22 cellular contexts compared by ENCODE assay signal in the genomic region with DNA sequence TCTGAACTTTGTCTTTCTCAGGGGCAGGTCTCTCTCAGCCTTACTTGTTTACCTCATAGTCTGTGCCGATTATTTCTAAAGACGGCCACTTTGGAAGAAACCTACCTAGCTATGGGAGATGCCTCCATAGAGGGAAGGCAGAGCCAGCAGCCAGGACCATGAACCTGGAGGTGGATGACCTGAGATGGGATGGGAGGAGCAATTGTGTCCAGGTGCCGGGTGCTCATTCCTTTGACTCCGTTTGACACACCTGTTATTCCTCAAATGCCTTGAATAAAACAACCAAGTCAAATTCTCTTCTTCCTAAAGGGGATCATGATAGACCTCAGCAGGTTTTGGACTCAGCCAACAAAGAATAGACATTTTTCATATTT.
"Had no signal": no experiment of that assay in that cellular context is flagged by ENCODE, and none has a peak within 500 bp of the region (broad histone marks: within the 10 kb centered on the region; RNA-seq: fewer than 3 reads in every experiment).

No MANE protein-coding gene starts in this region.

- H3K79me2 ChIP-seq: parathyroid adenoma had no signal

- H3K4me3 Mint-ChIP-seq: immature natural killer cell; natural killer cell; neural crest cell; stimulated activated naive B cell treated with anti-CD40 and anti-IgM and Interleukin-4, amounts not matched to agents 10 μg/mL and 1 μg/mL and 100 μg/mL, for 72 hours; stimulated activated naive CD8-positive, alpha-beta T cell treated with anti-CD3 and anti-CD28 coated beads, Interleukin-15, Interleukin-2, amounts not matched to agents 100 ng/mL and 50 ng/mL, for 24 hours had no signal

- H3K27ac Mint-ChIP-seq: immature natural killer cell; natural killer cell; progenitor cell of endocrine pancreas; stimulated activated naive B cell treated with anti-CD40 and anti-IgM and Interleukin-4, amounts not matched to agents 10 μg/mL and 1 μg/mL and 100 μg/mL, for 72 hours; stimulated activated naive CD8-positive, alpha-beta T cell treated with anti-CD3 and anti-CD28 coated beads, Interleukin-15, Interleukin-2, amounts not matched to agents 100 ng/mL and 50 ng/mL, for 24 hours had no signal

- H3K27me3 ChIP-seq: esophagus squamous epithelium, right lobe of liver, upper lobe of right lung, uterus had no signal

- H3K4me3 ChIP-seq: esophagus squamous epithelium, heart right ventricle, right lobe of liver, thoracic aorta, tibial nerve, upper lobe of right lung, uterus had no signal

- H3K36me3 ChIP-seq: esophagus squamous epithelium, heart right ventricle, right lobe of liver, thoracic aorta, tibial nerve, upper lobe of right lung, uterus had no signal

- H3K27me3 Mint-ChIP-seq: stimulated activated naive CD8-positive, alpha-beta T cell treated with anti-CD3 and anti-CD28 coated beads, Interleukin-15, Interleukin-2, amounts not matched to agents 100 ng/mL and 50 ng/mL, for 24 hours had no signal

- H3K9me3 ChIP-seq: esophagus squamous epithelium, heart right ventricle, right lobe of liver, thoracic aorta, tibial nerve, upper lobe of right lung, uterus had no signal

- H3K4me1 Mint-ChIP-seq: immature natural killer cell, natural killer cell had no signal

- ATAC-seq: heart right ventricle; natural killer cell; stimulated activated naive B cell treated with anti-CD40 and anti-IgM and Interleukin-4, amounts not matched to agents 10 μg/mL and 1 μg/mL and 100 μg/mL, for 72 hours had no signal

- H3K9me3 Mint-ChIP-seq: immature natural killer cell; natural killer cell; neural crest cell; stimulated activated naive B cell treated with anti-CD40 and anti-IgM and Interleukin-4, amounts not matched to agents 10 μg/mL and 1 μg/mL and 100 μg/mL, for 72 hours; stimulated activated naive CD8-positive, alpha-beta T cell treated with anti-CD3 and anti-CD28 coated beads, Interleukin-15, Interleukin-2, amounts not matched to agents 100 ng/mL and 50 ng/mL, for 24 hours had no signal

- H3K4me1 ChIP-seq: esophagus squamous epithelium, parathyroid adenoma, tibial nerve, upper lobe of right lung, uterus had no signal

- H3K9ac ChIP-seq: parathyroid adenoma had no signal

- H2AFZ ChIP-seq: parathyroid adenoma had no signal

- DNase-seq: cortex of kidney; dorsolateral prefrontal cortex; effector CD4-positive, alpha-beta T cell; esophagus squamous epithelium; glutamatergic neuron; heart right ventricle; hypothalamus; immature natural killer cell; natural killer cell; right lobe of liver; stimulated activated CD4-positive, alpha-beta T cell treated with anti-CD3 and anti-CD28 coated beads, Interleukin-15, amount 100 ng/mL, for 24 hours; stimulated activated CD4-positive, alpha-beta T cell treated with anti-CD3 and anti-CD28 coated beads, Interleukin-2, amount 100 ng/mL, for 48 hours; stimulated activated naive B cell treated with anti-CD40 and anti-IgM and Interleukin-4, amounts not matched to agents 10 μg/mL and 1 μg/mL and 100 μg/mL, for 72 hours; upper lobe of right lung; uterus had no signal

- H3K36me3 Mint-ChIP-seq: immature natural killer cell; natural killer cell; stimulated activated naive B cell treated with anti-CD40 and anti-IgM and Interleukin-4, amounts not matched to agents 10 μg/mL and 1 μg/mL and 100 μg/mL, for 72 hours had no signal

- H3K27ac ChIP-seq: epithelial cell of prostate, esophagus squamous epithelium, heart right ventricle, parathyroid adenoma, thoracic aorta, tibial nerve, upper lobe of right lung, uterus had no signal
